In genomic region chr6:30489081-30490030, GRCh38 we compare ENCODE assay signal across 1 cellular context.
TF ChIP-seq lines count a peak whose summit lies in the region.

HLA-E (plus strand) TSS chr6:30489509; CDS start chr6:30489532, 23 bp downstream.

TF ChIP-seq in K562, 482 proteins besides CTCF, POLR2A, EP300 and RAD21 (continued from another document):
- TF ChIP-seq NFXL1 (CRISPR knock-in tag; IDR thresholded peaks at IDR 0.05) = no peak
- no peak for TF ChIP-seq TARDBP (IDR thresholded peaks at IDR 0.05)
- TF ChIP-seq FOXK2 (conservative IDR thresholded peaks at IDR 0.05 in 1 of 2, IDR thresholded peaks at IDR 0.05 in 1 of 2; ENCODE audit: low read depth in 2 of 2) = peak in 1 of 2 experiments; percentile 33; a peak in 1 of 4 replicates
- TF ChIP-seq ILK (tag; IDR thresholded peaks at IDR 0.05; ENCODE audit: borderline replicate concordance, low read depth) = no peak
